ENCODE assay signal across 7 cellular contexts in the genomic region with DNA sequence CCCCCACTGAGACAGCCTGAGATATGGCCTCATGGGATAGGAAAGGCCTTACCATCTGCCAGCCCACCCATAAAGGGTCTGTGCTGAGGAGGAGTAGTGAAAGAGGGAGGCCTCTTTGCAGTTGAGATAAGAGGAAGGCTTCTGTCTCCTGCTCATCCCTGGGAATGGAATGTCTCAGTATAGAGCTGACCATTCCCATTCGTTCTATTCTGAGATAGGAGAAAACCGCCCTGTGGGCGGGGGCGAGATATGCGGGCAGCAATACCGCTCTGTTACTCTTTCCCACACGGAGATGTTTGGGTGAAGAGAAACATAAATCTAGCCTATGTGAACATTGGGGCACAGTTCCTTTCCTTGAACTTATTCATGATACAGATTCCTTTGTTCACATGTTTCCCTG. TPM values are rescaled to one million over a fixed set of nuclear protein-coding genes. Genes with fewer than 3 reads are reported as not detected.
DNase-seq lines count a peak whose midpoint lies in the region; ATAC-seq, FAIRE-seq and TF ChIP-seq lines count a peak whose summit lies in the region.
"Not testable (repeated sequence)": the region's sequence is repeated elsewhere in the genome, so short reads cannot be mapped to it uniquely, and the experiment has no call there.

No MANE protein-coding gene starts in this region.

- DNase-seq in H1 (ENCODE audit: low read depth in 1 of 2, low spot score in 2 of 2); hepatocyte (ENCODE audit: low spot score); stimulated activated effector memory CD8-positive, alpha-beta T cell treated with anti-CD3 and anti-CD28 coated beads, Interleukin-12 subunit alpha, Interleukin-12 subunit beta, amount 100 ng/mL, for 72 hours (ENCODE audit: low spot score in 2 of 2): not testable (repeated sequence)
- peak; percentile 73 to 80 for DNase-seq in trophoblast cell

- 0 out of 2 replicates have a peak overlapping the region, but pooled peaks have one; percentile 8 for H2BK15ac ChIP-seq in H1 (ENCODE audit: low read length)

- not testable (repeated sequence) for H4K91ac ChIP-seq in H1 (replicated peaks; ENCODE audit: insufficient read length, low read length)
- H4K91ac ChIP-seq in trophoblast cell (ENCODE audit: low read depth, low read length): peak overlapping the region; percentile 75

- H4K5ac ChIP-seq in H1 (ENCODE audit: insufficient read length, low read depth, low read length): not testable (repeated sequence)

- H3K18ac ChIP-seq in H1 (ENCODE audit: extremely low read depth, low read length): not testable (repeated sequence)
- H3K18ac ChIP-seq in trophoblast cell (ENCODE audit: low read length): peak overlapping the region; percentile 60

- POLR2A ChIA-PET in H1 (lab: Charles Lee; ENCODE audit: partially characterized antibody): interaction anchor here (0.6 kb wide), 1 partner anchor 139 kb away, joined by 3 read pairs; no protein-coding TSS in a partner anchor

- peak overlapping the region; percentile 43; the same call in 1 of the 2 replicates for H3K27ac ChIP-seq in HUES6 (ENCODE audit: low read depth, low read length)
- not testable (repeated sequence) for H3K27ac ChIP-seq in H1 (ENCODE audit: low read depth, low read length)
- peak overlapping the region; percentile 80 for H3K27ac ChIP-seq in hepatocyte
- peak overlapping the region; percentile 96 for H3K27ac ChIP-seq in mesodermal cell (ENCODE audit: low read depth, low read length, severe bottlenecking)
- peak overlapping the region; percentile 93 for H3K27ac ChIP-seq in trophoblast cell (ENCODE audit: low read depth, low read length)

- ATAC-seq in activated T-helper 17 cell treated with anti-CD3 and anti-CD28 coated beads, Interleukin-2, amount 50 U/mL, for 72 hours (replicated peaks); stimulated activated effector memory CD8-positive, alpha-beta T cell treated with anti-CD3 and anti-CD28 coated beads, Interleukin-12 subunit alpha, Interleukin-12 subunit beta, amount 100 ng/mL, for 72 hours: not testable (repeated sequence)

- peak overlapping the region; percentile 42 for H3K27ac Mint-ChIP-seq in activated T-helper 17 cell treated with anti-CD3 and anti-CD28 coated beads, Interleukin-2, amount 50 U/mL, for 72 hours
- peak overlapping the region; percentile 87 for H3K27ac Mint-ChIP-seq in stimulated activated effector memory CD8-positive, alpha-beta T cell treated with anti-CD3 and anti-CD28 coated beads, Interleukin-12 subunit alpha, Interleukin-12 subunit beta, amount 100 ng/mL, for 72 hours

- not testable (repeated sequence) for H3K23me2 ChIP-seq in H1 (ENCODE audit: low read depth, low read length)

- H2BK120ac ChIP-seq in H1 (replicated peaks; ENCODE audit: low read depth, low read length): not testable (repeated sequence)
- H2BK120ac ChIP-seq in trophoblast cell (ENCODE audit: insufficient read depth, low read length, poor library complexity): peak overlapping the region; percentile 78

- H2BK5ac ChIP-seq in H1 (ENCODE audit: low read depth, low read length): not testable (repeated sequence)
- peak overlapping the region; percentile 70 for H2BK5ac ChIP-seq in trophoblast cell (ENCODE audit: low read depth, low read length, poor library complexity)

- H3K27me3 ChIP-seq in HUES6 (ENCODE audit: control insufficient read depth, insufficient read depth, low read length); H1 (replicated peaks in 1 of 4; ENCODE audit: control insufficient read depth in 3 of 4, extremely low read depth in 1 of 4, insufficient read depth in 3 of 4, low read length in 3 of 4); hepatocyte; trophoblast cell (ENCODE audit: insufficient read depth, low read length): not testable (repeated sequence)

- not testable (repeated sequence) for H4K20me1 ChIP-seq in H1 (replicated peaks in 1 of 2; ENCODE audit: control insufficient read depth in 1 of 2, insufficient read depth in 2 of 2, low read length in 2 of 2); hepatocyte (ENCODE audit: insufficient read depth, poor library complexity, severe bottlenecking)

- H3K9ac ChIP-seq in HUES6 (ENCODE audit: low read length): peak overlapping the region; percentile 64
- H3K9ac ChIP-seq in H1 (replicated peaks in 1 of 4; ENCODE audit: extremely low read depth in 1 of 4, low read depth in 3 of 4, low read length in 3 of 4); trophoblast cell (ENCODE audit: low read length): not testable (repeated sequence)

- H3K36me3 ChIP-seq in HUES6 (ENCODE audit: control insufficient read depth, insufficient read depth, low read length); H1 (ENCODE audit: control insufficient read depth in 2 of 4, insufficient read depth in 4 of 4, low read length in 3 of 4); hepatocyte (replicated peaks; ENCODE audit: insufficient read depth, low read depth); mesodermal cell (ENCODE audit: control insufficient read depth, insufficient read depth, low read length); trophoblast cell (ENCODE audit: control insufficient read depth in 1 of 2, insufficient read depth in 2 of 2, low read length in 2 of 2): not testable (repeated sequence)

- not testable (repeated sequence) for H2AK5ac ChIP-seq in H1 (ENCODE audit: low read depth, low read length)
- peak overlapping the region; percentile 84 for H2AK5ac ChIP-seq in trophoblast cell (ENCODE audit: low read length)

- H3K9me2 ChIP-seq in hepatocyte (replicated peaks; ENCODE audit: insufficient read depth): not testable (repeated sequence)

- not testable (repeated sequence) for FAIRE-seq in H1 (lab: Jason Lieb, UNC)

- not testable (repeated sequence) for TF ChIP-seq CTCF in H1 (IDR thresholded peaks at IDR 0.05; ENCODE audit: control extremely low read depth in 1 of 3, insufficient read depth in 1 of 3, low read depth in 1 of 3, low read length in 3 of 3); hepatocyte (IDR thresholded peaks at IDR 0.05; ENCODE audit: poor library complexity)

- TF ChIP-seq POLR2A in H1 (IDR thresholded peaks at IDR 0.05; ENCODE audit: control extremely low read depth in 1 of 2, low read depth in 2 of 2, low read length in 2 of 2): not testable (repeated sequence)

- not testable (repeated sequence) for H3K56ac ChIP-seq in H1 (replicated peaks; ENCODE audit: insufficient read length, low read depth, low read length)

- not testable (repeated sequence) for H3K9me3 Mint-ChIP-seq in activated T-helper 17 cell treated with anti-CD3 and anti-CD28 coated beads, Interleukin-2, amount 50 U/mL, for 72 hours; stimulated activated effector memory CD8-positive, alpha-beta T cell treated with anti-CD3 and anti-CD28 coated beads, Interleukin-12 subunit alpha, Interleukin-12 subunit beta, amount 100 ng/mL, for 72 hours

- H2AFZ ChIP-seq in H1 (ENCODE audit: low read length): not testable (repeated sequence)
- H2AFZ ChIP-seq in hepatocyte (peak overlapping the region; percentile 44), trophoblast cell (ENCODE audit: insufficient read depth, low read length, poor library complexity) (peak overlapping the region; percentile 17)

- H3K4me3 ChIP-seq in HUES6 (ENCODE audit: low read depth, low read length): peak overlapping the region; percentile 4; the same call in 1 of the 2 replicates
- H3K4me3 ChIP-seq in H1 (ENCODE audit: extremely low read depth in 1 of 4, insufficient read depth in 2 of 4, low read depth in 3 of 4, low read length in 4 of 4); hepatocyte; mesodermal cell (ENCODE audit: extremely low read depth, insufficient read depth, low read length, poor library complexity, severe bottlenecking); trophoblast cell (ENCODE audit: low read depth, low read length): not testable (repeated sequence)

- not testable (repeated sequence) for H3K23ac ChIP-seq in H1 (ENCODE audit: insufficient read length); trophoblast cell (ENCODE audit: low read length)

- not testable (repeated sequence) for H3K79me1 ChIP-seq in H1 (ENCODE audit: low read depth, low read length)
- peaks cover 32% of the 10 kb centered on the region for H3K79me1 ChIP-seq in trophoblast cell (ENCODE audit: low read length)

- H3K4me3 Mint-ChIP-seq in activated T-helper 17 cell treated with anti-CD3 and anti-CD28 coated beads, Interleukin-2, amount 50 U/mL, for 72 hours; stimulated activated effector memory CD8-positive, alpha-beta T cell treated with anti-CD3 and anti-CD28 coated beads, Interleukin-12 subunit alpha, Interleukin-12 subunit beta, amount 100 ng/mL, for 72 hours: not testable (repeated sequence)

- not testable (repeated sequence) for H3K4me2 ChIP-seq in H1 (ENCODE audit: insufficient read depth in 1 of 2, low read depth in 2 of 2, low read length in 2 of 2); trophoblast cell (ENCODE audit: low read length)
- H3K4me2 ChIP-seq in hepatocyte: peak overlapping the region; percentile 66

- not testable (repeated sequence) for TF ChIP-seq EP300 in H1 (IDR thresholded peaks at IDR 0.05; ENCODE audit: borderline replicate concordance in 1 of 2, low read depth in 2 of 2, low read length in 2 of 2)

- not testable (repeated sequence) for H4K12ac ChIP-seq in trophoblast cell (ENCODE audit: low read depth, low read length)

- H3K27me3 Mint-ChIP-seq in activated T-helper 17 cell treated with anti-CD3 and anti-CD28 coated beads, Interleukin-2, amount 50 U/mL, for 72 hours: not testable (repeated sequence)

- not testable (repeated sequence) for TF ChIP-seq RAD21 in H1 (IDR thresholded peaks at IDR 0.05 in 1 of 2, conservative IDR thresholded peaks at IDR 0.05 in 1 of 2; ENCODE audit: low read depth in 2 of 2, low read length in 2 of 2)

- H3K36me3 Mint-ChIP-seq in activated T-helper 17 cell treated with anti-CD3 and anti-CD28 coated beads, Interleukin-2, amount 50 U/mL, for 72 hours (ENCODE audit: low read depth); stimulated activated effector memory CD8-positive, alpha-beta T cell treated with anti-CD3 and anti-CD28 coated beads, Interleukin-12 subunit alpha, Interleukin-12 subunit beta, amount 100 ng/mL, for 72 hours: not testable (repeated sequence)

- H3K14ac ChIP-seq in H1 (ENCODE audit: insufficient read length): not testable (repeated sequence)
- peak overlapping the region; percentile 42 for H3K14ac ChIP-seq in trophoblast cell (ENCODE audit: low read length)

- not testable (repeated sequence) for H2BK12ac ChIP-seq in H1 (ENCODE audit: low read depth, low read length)
- H2BK12ac ChIP-seq in trophoblast cell (ENCODE audit: low read length): peak overlapping the region; percentile 75

- not testable (repeated sequence) for H4K8ac ChIP-seq in H1 (ENCODE audit: extremely low read depth, insufficient read depth, low read length)
- H4K8ac ChIP-seq in trophoblast cell (ENCODE audit: low read depth, low read length): peak overlapping the region; percentile 54

- peaks cover 15% of the 10 kb centered on the region for H3K4me1 Mint-ChIP-seq in activated T-helper 17 cell treated with anti-CD3 and anti-CD28 coated beads, Interleukin-2, amount 50 U/mL, for 72 hours
- H3K4me1 Mint-ChIP-seq in stimulated activated effector memory CD8-positive, alpha-beta T cell treated with anti-CD3 and anti-CD28 coated beads, Interleukin-12 subunit alpha, Interleukin-12 subunit beta, amount 100 ng/mL, for 72 hours: peaks cover 45% of the 10 kb centered on the region

- H3K4ac ChIP-seq in H1 (replicated peaks; ENCODE audit: insufficient read length, low read depth, low read length); trophoblast cell (ENCODE audit: low read depth, low read length): not testable (repeated sequence)

- H3K9me3 ChIP-seq in HUES6 (ENCODE audit: control insufficient read depth, insufficient read depth, low read depth, low read length); H1 (ENCODE audit: insufficient read depth in 2 of 2, low read depth in 1 of 2, low read length in 1 of 2); hepatocyte (ENCODE audit: low read depth); trophoblast cell (ENCODE audit: insufficient read depth, low read depth, low read length): not testable (repeated sequence)
- H3K9me3 ChIP-seq in mesodermal cell (ENCODE audit: control insufficient read depth, low read length): peaks cover 22% of the 10 kb centered on the region

- H3K4me1 ChIP-seq in HUES6 (ENCODE audit: control insufficient read depth, insufficient read depth, low read length) (peaks cover 24% of the 10 kb centered on the region), hepatocyte (ENCODE audit: insufficient read depth) (peaks cover 19% of the 10 kb centered on the region), mesodermal cell (ENCODE audit: control insufficient read depth, insufficient read depth, low read length, poor library complexity, severe bottlenecking) (peaks cover 12% of the 10 kb centered on the region), trophoblast cell (ENCODE audit: control insufficient read depth in 1 of 2, insufficient read depth in 2 of 2, low read length in 2 of 2) (peaks cover 16 to 29% of the 10 kb centered on the region in 2 experiments)
- H3K4me1 ChIP-seq in H1 (replicated peaks in 1 of 4; ENCODE audit: control insufficient read depth in 3 of 4, insufficient read depth in 4 of 4, low read length in 3 of 4): not testable (repeated sequence)

- not testable (repeated sequence) for H3K79me2 ChIP-seq in H1 (ENCODE audit: control insufficient read depth in 1 of 2, insufficient read depth in 2 of 2, low read length in 2 of 2); hepatocyte; trophoblast cell (ENCODE audit: control insufficient read depth, insufficient read depth, low read length, poor library complexity)

- CTCF ChIA-PET in H1 (lab: Charles Lee; ENCODE audit: partially characterized antibody): not testable (repeated sequence)

- H2BK20ac ChIP-seq in H1 (ENCODE audit: low read length): not testable (repeated sequence)

- 83% methylated on average over 7 of the region's 7 CpGs; no CpG with 5 or more reads in 1 of the 2 experiments for WGBS in H1 (ENCODE audit: extremely low coverage in 1 of 2, insufficient coverage in 1 of 2, insufficient read length in 1 of 2, insufficient replicate concordance in 2 of 2, low coverage in 1 of 2, low lambda C conversion rate in 2 of 2, missing lambda C conversion rate in 1 of 2), 2 experiments
- WGBS in hepatocyte (ENCODE audit: low lambda C conversion rate, missing lambda C conversion rate): 32% methylated on average over 7 of the region's 7 CpGs
- WGBS in mesodermal cell (ENCODE audit: insufficient coverage in 2 of 2), 2 experiments: 44 to 68% methylated on average over 7 of the region's 7 CpGs
- no CpG with 5 or more reads among the region's 7 CpGs for WGBS in trophoblast cell (ENCODE audit: extremely low coverage, insufficient coverage, insufficient read length)

RNA-seq across cellular contexts. Expression of a gene that starts 6.5 kb away (rescaled TPM):
- total RNA-seq in activated T-helper 17 cell treated with anti-CD3 and anti-CD28 coated beads, Interleukin-2, amount 50 U/mL, for 72 hours: 10 to 100 TPM; 19.9 to 41.8 TPM
- total RNA-seq in H1 (2021; fragmentation: NEBNext Ultra II Directional; extraction: Animal tissue kit (Norgen Biotek cat#: 25700)): 17.7 and 19.0 TPM in 2 replicates
- polyA plus RNA-seq in H1 (2011; rRNA removed) (1.9 and 2.2 TPM in 2 replicates), hepatocyte (10.8 and 15.4 TPM in 2 replicates)
- 2.1 TPM for polyA plus RNA-seq in H1 (2011; cell fraction: cytosol; rRNA removed)
- polyA plus RNA-seq in H1 (2011; cell fraction: nucleus; rRNA removed): 4.7 TPM
- 3.9 to 9.6 TPM (median 5.0 TPM) in 4 replicates for polyA plus RNA-seq in H1 (2012, experiment 1 of 2)
- polyA plus RNA-seq in H1 (2012, experiment 2 of 2): 1.7 TPM
- 7.1 TPM for polyA plus RNA-seq in H1 (2013, experiment 1 of 2)
- polyA plus RNA-seq in H1 (2013, experiment 2 of 2): 7.0 TPM
- polyA minus RNA-seq in H1 (2011; rRNA and poly(A)+ RNA removed): 16.9 and 34.4 TPM in 2 replicates
- 13.9 TPM for polyA minus RNA-seq in H1 (2011; cell fraction: cytosol; rRNA and poly(A)+ RNA removed)
- 19.3 TPM for polyA minus RNA-seq in H1 (2011; cell fraction: nucleus; rRNA and poly(A)+ RNA removed)
- total RNA-seq in hepatocyte: 11.9 and 21.3 TPM in 2 replicates
- 15.5 TPM for polyA plus RNA-seq in mesodermal cell (2013, experiment 1 of 2)
- polyA plus RNA-seq in mesodermal cell (2013, experiment 2 of 2): 18.1 TPM
- polyA plus RNA-seq in trophoblast cell (2013): 37.3 and 37.8 TPM in 2 replicates

RNA-seq across cellular contexts. Expression of a gene that starts 45.2 kb away (rescaled TPM):
- total RNA-seq in activated T-helper 17 cell treated with anti-CD3 and anti-CD28 coated beads, Interleukin-2, amount 50 U/mL, for 72 hours: 10 to 100 TPM in 1 of 2 donors, 1 to 10 TPM in 1; 8.0 to 15.1 TPM
- total RNA-seq in H1 (2021; fragmentation: NEBNext Ultra II Directional; extraction: Animal tissue kit (Norgen Biotek cat#: 25700)): 5.9 and 8.0 TPM in 2 replicates
- polyA plus RNA-seq in H1 (2011; rRNA removed) (2.1 and 3.2 TPM in 2 replicates), hepatocyte (14.6 and 16.9 TPM in 2 replicates)
- 3.9 TPM for polyA plus RNA-seq in H1 (2011; cell fraction: cytosol; rRNA removed)
- 7.0 TPM for polyA plus RNA-seq in H1 (2011; cell fraction: nucleus; rRNA removed)
- polyA plus RNA-seq in H1 (2012, experiment 1 of 2): 2.8 to 5.6 TPM (median 4.2 TPM) in 4 replicates
- 0.28 TPM for polyA plus RNA-seq in H1 (2012, experiment 2 of 2)
- polyA plus RNA-seq in H1 (2013, experiment 1 of 2): 6.8 TPM
- 6.0 TPM for polyA plus RNA-seq in H1 (2013, experiment 2 of 2)
- polyA minus RNA-seq in H1 (2011; rRNA and poly(A)+ RNA removed): 7.7 and 8.1 TPM in 2 replicates
- polyA minus RNA-seq in H1 (2011; cell fraction: cytosol; rRNA and poly(A)+ RNA removed): 2.4 TPM
- polyA minus RNA-seq in H1 (2011; cell fraction: nucleus; rRNA and poly(A)+ RNA removed): 10.2 TPM
- total RNA-seq in hepatocyte: 7.7 and 12.5 TPM in 2 replicates
- 4.8 TPM for polyA plus RNA-seq in mesodermal cell (2013, experiment 1 of 2)
- 5.4 TPM for polyA plus RNA-seq in mesodermal cell (2013, experiment 2 of 2)
- 32.8 and 38.7 TPM in 2 replicates for polyA plus RNA-seq in trophoblast cell (2013)
